ENCODE assay signal across 23 cellular contexts in genomic region chr6:125252891-125253290, GRCh38. TPM values are rescaled to one million over a fixed set of nuclear protein-coding genes. Genes with fewer than 3 reads are reported as not detected.
DNase-seq lines count a peak whose midpoint lies in the region; ATAC-seq, FAIRE-seq and TF ChIP-seq lines count a peak whose summit lies in the region.
"Had no signal": no experiment of that assay in that cellular context is flagged by ENCODE, and none has a peak within 500 bp of the region (broad histone marks: within the 10 kb centered on the region; RNA-seq: fewer than 3 reads in every experiment).

No MANE protein-coding gene starts in this region.

- dilution Hi-C loops in keratinocyte (cut with MboI; ENCODE audit: extremely low pct_ligation_motif_present, low sequenced_read_pairs), result no loop called here

- no peak for TF ChIP-seq RAD21 in K562 (CRISPR knock-in tag; conservative IDR thresholded peaks at IDR 0.05 in 1 of 2, IDR thresholded peaks at IDR 0.05 in 1 of 2)

- no peaks in the 10 kb centered on the region for H3K27me3 ChIP-seq in K562 (ENCODE audit: control insufficient read depth in 2 of 2, insufficient read depth in 2 of 2, low read length in 2 of 2)
- H3K27me3 ChIP-seq in keratinocyte (ENCODE audit: control insufficient read depth, extremely low read depth, insufficient read depth, low read length), result no peaks in the 10 kb centered on the region
- H3K27me3 ChIP-seq: BLaER1 had no signal

- intact Hi-C loops in K562 (cut with micrococcal nuclease), result no loop called here

- H3K79me2 ChIP-seq in K562 (ENCODE audit: control insufficient read depth, insufficient read depth, low read length) (no peaks in the 10 kb centered on the region), keratinocyte (ENCODE audit: control insufficient read depth, insufficient read depth, low read length) (no peaks in the 10 kb centered on the region)

- POLR2A ChIA-PET in K562 (lab: Yijun Ruan, JAX), result interaction anchor here (1.2 to 1.3 kb wide), 3 partner anchors 10 to 23 kb away, joined by 3 read pairs; no protein-coding TSS in a partner anchor

- in situ Hi-C loops in K562 (cut with MboI), result no loop called here

- BruUV-seq in K562 (replicated peaks; lab: Mats Ljungman, UMichigan), result no TSS peak

- TF ChIP-seq CTCF in K562 (IDR thresholded peaks at IDR 0.05 in 2 of 3, conservative IDR thresholded peaks at IDR 0.05 in 1 of 3; ENCODE audit: insufficient read depth in 2 of 3, low read depth in 1 of 3, low read length in 3 of 3) (no peak), keratinocyte (optimal IDR thresholded peaks at IDR 0.05 in 1 of 3, IDR thresholded peaks at IDR 0.05 in 1 of 3, conservative IDR thresholded peaks at IDR 0.05 in 1 of 3; ENCODE audit: extremely low read depth in 1 of 3, insufficient read depth in 2 of 3, low read length in 3 of 3) (no peak)

- FAIRE-seq in K562 (lab: Jason Lieb, UNC) (no peak), keratinocyte (lab: Jason Lieb, UNC) (peak; percentile 83)
- FAIRE-seq: A204.1, D721Med had no signal

- H3K27ac ChIP-seq in K562 (ENCODE audit: extremely low read depth, low read depth, low read length) (no peak overlapping the region), keratinocyte (ENCODE audit: control insufficient read depth, insufficient read depth, low read length) (no peak overlapping the region)
- H3K27ac ChIP-seq: BLaER1, lower lobe of right lung had no signal

- H3K9me3 ChIP-seq in K562 (replicated peaks; ENCODE audit: control insufficient read depth, insufficient read depth, low read depth, low read length) (no peaks in the 10 kb centered on the region), keratinocyte (ENCODE audit: control insufficient read depth, low read depth, low read length) (no peaks in the 10 kb centered on the region)
- H3K9me3 ChIP-seq: BLaER1, lower lobe of right lung had no signal

- no peak for TF ChIP-seq POLR2A in K562 (conservative IDR thresholded peaks at IDR 0.05)

- peaks cover 11% of the 10 kb centered on the region; the same call in 2 of the 3 replicates for H3K36me3 ChIP-seq in K562 (ENCODE audit: control insufficient read depth, insufficient read depth, low read length)
- H3K36me3 ChIP-seq in keratinocyte (ENCODE audit: control insufficient read depth in 2 of 2, extremely low read depth in 1 of 2, insufficient read depth in 2 of 2, low read length in 2 of 2), result peaks cover 2 to 4% of the 10 kb centered on the region in 2 experiments
- H3K36me3 ChIP-seq: BLaER1, lower lobe of right lung had no signal

- H4K20me1 ChIP-seq in K562 (replicated peaks; ENCODE audit: control insufficient read depth, insufficient read depth, low read length) (no peaks in the 10 kb centered on the region), keratinocyte (ENCODE audit: control insufficient read depth, extremely low read depth, insufficient read depth, low read length) (no peaks in the 10 kb centered on the region)
- H4K20me1 ChIP-seq: BLaER1 had no signal

- DNase-seq in A172 (ENCODE audit: low spot score) (peak; percentile 18), LHCN-M2 (ENCODE audit: low read depth) (peak; percentile 81), K562 (ENCODE audit: extremely low read depth in 1 of 4, low spot score in 3 of 4) (no peak), keratinocyte (ENCODE audit: low read depth, low spot score) (no peak), NCI-H187 treated with DMSO at 0.1 percent for 48 hours (lab: John Stamatoyannopoulos, UW) (no peak), Kasumi-1 (lab: John Stamatoyannopoulos, UW) (no peak), SW 1271 (lab: John Stamatoyannopoulos, UW) (no peak), 8988T (no peak)
- DNase-seq: activated CD4-positive, alpha-beta T cell treated with anti-CD3 and anti-CD28 coated beads for 1 hour; activated T-cell treated with anti-CD3 and anti-CD28 coated beads, Interleukin-2, amount 50 U/mL, for 72 hours; effector memory CD4-positive, alpha-beta T cell; KG1; lower lobe of right lung; NCI-H1048; NCI-H446 treated with DMSO at 0.1 percent for 48 hours; occipital lobe; retina; T-helper 9 cell had no signal

- no peak for TF ChIP-seq EP300 in K562 (IDR thresholded peaks at IDR 0.05; ENCODE audit: low read length)

- H3K4me1 ChIP-seq in K562 (replicated peaks in 1 of 2; ENCODE audit: control insufficient read depth in 2 of 2, insufficient read depth in 2 of 2, low read length in 2 of 2) (no peaks in the 10 kb centered on the region), keratinocyte (ENCODE audit: control insufficient read depth, extremely low read depth, insufficient read depth, low read length) (peaks cover 28% of the 10 kb centered on the region)
- H3K4me1 ChIP-seq: BLaER1, lower lobe of right lung had no signal

- H3K9me1 ChIP-seq in K562 (ENCODE audit: control insufficient read depth, insufficient read depth, low read length) (no peaks in the 10 kb centered on the region), keratinocyte (ENCODE audit: control insufficient read depth, extremely low read depth, insufficient read depth, low read length) (no peaks in the 10 kb centered on the region)

- H3K4me2 ChIP-seq in K562 (ENCODE audit: insufficient read depth, low read length) (no peak overlapping the region), keratinocyte (ENCODE audit: control insufficient read depth, extremely low read depth, insufficient read depth, low read depth, low read length) (no peak overlapping the region)
- H3K4me2 ChIP-seq: BLaER1 had no signal

- 71% methylated on average over 1 of the region's 1 CpG for WGBS in K562 (ENCODE audit: insufficient coverage, low coverage, missing lambda C conversion rate)

- CTCF ChIA-PET in K562 (lab: Yijun Ruan, JAX; ENCODE audit: low intra/inter-chr PET ratio), result no interaction called here

- no peak for ATAC-seq in K562
- ATAC-seq: activated naive CD4-positive, alpha-beta T cell treated with anti-CD3 and anti-CD28 coated beads, Interleukin-2, amount 50 U/mL, for 72 hours; activated T-cell treated with anti-CD3 and anti-CD28 coated beads, Interleukin-2, amount 50 U/mL, for 72 hours; lower lobe of right lung; SK-N-SH treated with all-trans-retinoic acid at 6 μM for 48 hours had no signal

- no peak overlapping the region for H3K9ac ChIP-seq in K562 (ENCODE audit: insufficient read depth in 1 of 2, low read depth in 2 of 2, low read length in 2 of 2)
- no peak overlapping the region for H3K9ac ChIP-seq in keratinocyte (ENCODE audit: control insufficient read depth, extremely low read depth, insufficient read depth, low read length)
- H3K9ac ChIP-seq: BLaER1 had no signal

- H2AFZ ChIP-seq in K562 (ENCODE audit: low read depth, low read length) (no peak overlapping the region), keratinocyte (ENCODE audit: control insufficient read depth, low read length) (no peak overlapping the region)

- H3K4me3 ChIP-seq in K562 (no peak overlapping the region), keratinocyte (ENCODE audit: control insufficient read depth in 2 of 3, extremely low read depth in 1 of 3, insufficient read depth in 2 of 3, low read depth in 1 of 3, low read length in 3 of 3) (no peak overlapping the region)
- H3K4me3 ChIP-seq: BLaER1, lower lobe of right lung had no signal

RNA-seq across cellular contexts. Expression of gene HDDC2, which starts 48.9 kb away (rescaled TPM):
- total RNA-seq in A172 (2014; rRNA removed; shearing (Covaris generic)), result 95.8 and 113 TPM in 2 replicates
- total RNA-seq in LHCN-M2 (2014; rRNA removed) (76.6 and 91.4 TPM in 2 replicates), K562 (2014; rRNA removed) (257 and 288 TPM in 2 replicates), K562 (2014; rRNA removed; fragmentation: Illumina TruSeq; extraction: Trizol) (291 and 320 TPM in 2 replicates), K562 (2015; rRNA removed; fragmentation: Illumina TruSeq; extraction: Trizol) (212 and 219 TPM in 2 replicates), K562 (2021) (193 and 194 TPM in 2 replicates)
- polyA plus RNA-seq in LHCN-M2 (2012), result 129 TPM
- total RNA-seq in K562 (2011; cell fraction: chromatin; rRNA removed; ENCODE audit: low replicate concordance), result 73.9 and 153 TPM in 2 replicates
- 49.4 and 70.0 TPM in 2 replicates for total RNA-seq in K562 (2011; cell fraction: nucleolus; rRNA removed)
- total RNA-seq in K562 (2011; cell fraction: nucleoplasm; rRNA removed), result 113 and 160 TPM in 2 replicates
- polyA plus RNA-seq in K562 (2011; rRNA removed) (307 and 436 TPM in 2 replicates), K562 (2014; fragmentation: Illumina TruSeq; extraction: Trizol) (284 and 294 TPM in 2 replicates), K562 (2014; fragmentation: Nextera tagmentation; extraction: Ambion mirVana) (100 to 1,000 TPM; 587 to 632 TPM), K562 (2014; rRNA removed) (368 and 418 TPM in 2 replicates), keratinocyte (57.1 to 75.8 TPM (median 60.0 TPM) in 3 replicates)
- polyA plus RNA-seq in K562 (2011; cell fraction: cytosol; rRNA removed), result 294 and 307 TPM in 2 replicates
- polyA plus RNA-seq in K562 (2011; cell fraction: nucleus; rRNA removed), result 134 and 184 TPM in 2 replicates
- 183 and 267 TPM in 2 replicates for polyA plus RNA-seq in K562 (2012)
- 185 and 206 TPM in 2 replicates for polyA minus RNA-seq in K562 (2011; rRNA and poly(A)+ RNA removed)
- 56.4 and 57.5 TPM in 2 replicates for polyA minus RNA-seq in K562 (2011; cell fraction: cytosol; rRNA and poly(A)+ RNA removed)
- polyA minus RNA-seq in K562 (2011; cell fraction: nucleus; rRNA and poly(A)+ RNA removed), result 77.5 and 119 TPM in 2 replicates
- 53.5 TPM for polyA plus RNA-seq in keratinocyte (2011; ENCODE audit: low read depth)
- 67.1 and 83.2 TPM in 2 replicates for polyA plus RNA-seq in keratinocyte (2011; cell fraction: cytosol; rRNA removed)
- polyA plus RNA-seq in keratinocyte (2011; cell fraction: nucleus; rRNA removed), result 20.5 and 29.7 TPM in 2 replicates
- 43.6 and 54.8 TPM in 2 replicates for polyA plus RNA-seq in keratinocyte (2012; ENCODE audit: low replicate concordance)
- polyA minus RNA-seq in keratinocyte, result 10.8 to 28.8 TPM (median 14.4 TPM) in 3 replicates
- polyA minus RNA-seq in keratinocyte (2011; cell fraction: cytosol; rRNA and poly(A)+ RNA removed), result 18.8 TPM
- polyA minus RNA-seq in keratinocyte (2011; cell fraction: nucleus; rRNA and poly(A)+ RNA removed), result 6.0 and 6.3 TPM in 2 replicates

Comparison
In these comparisons a context has a peak if more than half of its experiments do, and no peak if none do; other contexts are left out.
1. DNase-seq: peak in A172 (single experiment) and LHCN-M2 (single experiment); none in K562 (0 of 4), keratinocyte (single experiment), NCI-H187 treated with DMSO at 0.1 percent for 48 hours (single experiment), Kasumi-1 (0 of 2), SW 1271 (0 of 2) and 8988T (single experiment).